In the genomic region with DNA sequence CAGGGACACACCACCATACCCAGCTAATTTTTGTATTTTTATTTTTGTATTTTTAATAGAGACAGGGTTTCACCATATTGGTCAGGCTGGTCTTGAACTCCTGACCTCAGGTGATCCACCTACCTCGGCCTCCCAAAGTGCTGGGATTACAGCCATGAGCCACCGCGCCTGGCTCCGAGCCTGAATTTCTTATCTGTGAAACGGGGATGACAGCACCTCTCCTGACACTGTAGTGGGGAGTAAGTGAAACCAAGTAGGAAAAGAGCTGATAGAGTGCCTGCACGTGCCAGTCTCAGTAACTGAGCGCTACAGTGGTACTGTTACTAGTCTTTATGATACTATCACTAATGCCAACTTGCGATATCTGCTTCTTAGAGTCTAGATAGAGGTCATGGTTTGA, we compare ENCODE assay signal across 1 cellular context.
TF ChIP-seq lines count a peak whose summit lies in the region.
"Not testable (repeated sequence)": the region's sequence is repeated elsewhere in the genome, so short reads cannot be mapped to it uniquely, and the experiment has no call there.

No MANE protein-coding gene starts in this region.

TF ChIP-seq in K562, 482 proteins besides CTCF, POLR2A, EP300 and RAD21 (continued from another document):
- TF ChIP-seq RCOR1 (IDR thresholded peaks at IDR 0.05; ENCODE audit: borderline replicate concordance in 1 of 2, low read depth in 2 of 2, low read length in 2 of 2): 0 out of 4 replicates have a peak, but pooled peaks of 1 of the 2 experiments have one; percentile 22
- TF ChIP-seq, protein P1, sequence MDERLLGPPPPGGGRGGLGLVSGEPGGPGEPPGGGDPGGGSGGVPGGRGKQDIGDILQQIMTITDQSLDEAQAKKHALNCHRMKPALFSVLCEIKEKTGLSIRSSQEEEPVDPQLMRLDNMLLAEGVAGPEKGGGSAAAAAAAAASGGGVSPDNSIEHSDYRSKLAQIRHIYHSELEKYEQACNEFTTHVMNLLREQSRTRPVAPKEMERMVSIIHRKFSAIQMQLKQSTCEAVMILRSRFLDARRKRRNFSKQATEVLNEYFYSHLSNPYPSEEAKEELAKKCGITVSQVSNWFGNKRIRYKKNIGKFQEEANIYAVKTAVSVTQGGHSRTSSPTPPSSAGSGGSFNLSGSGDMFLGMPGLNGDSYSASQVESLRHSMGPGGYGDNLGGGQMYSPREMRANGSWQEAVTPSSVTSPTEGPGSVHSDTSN (CRISPR knock-in tag; IDR thresholded peaks at IDR 0.05; ENCODE audit: low read depth): not testable (repeated sequence)
- TF ChIP-seq, protein P1 (tag; conservative IDR thresholded peaks at IDR 0.05; ENCODE audit: low read depth): peak; percentile 53
- peak; percentile 79 for TF ChIP-seq ADNP (tag; IDR thresholded peaks at IDR 0.05)
- TF ChIP-seq, protein P2, sequence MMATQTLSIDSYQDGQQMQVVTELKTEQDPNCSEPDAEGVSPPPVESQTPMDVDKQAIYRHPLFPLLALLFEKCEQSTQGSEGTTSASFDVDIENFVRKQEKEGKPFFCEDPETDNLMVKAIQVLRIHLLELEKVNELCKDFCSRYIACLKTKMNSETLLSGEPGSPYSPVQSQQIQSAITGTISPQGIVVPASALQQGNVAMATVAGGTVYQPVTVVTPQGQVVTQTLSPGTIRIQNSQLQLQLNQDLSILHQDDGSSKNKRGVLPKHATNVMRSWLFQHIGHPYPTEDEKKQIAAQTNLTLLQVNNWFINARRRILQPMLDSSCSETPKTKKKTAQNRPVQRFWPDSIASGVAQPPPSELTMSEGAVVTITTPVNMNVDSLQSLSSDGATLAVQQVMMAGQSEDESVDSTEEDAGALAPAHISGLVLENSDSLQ (IDR thresholded peaks at IDR 0.05): peak; percentile 30; the same call in 1 of the 2 replicates
- TF ChIP-seq, protein P3, sequence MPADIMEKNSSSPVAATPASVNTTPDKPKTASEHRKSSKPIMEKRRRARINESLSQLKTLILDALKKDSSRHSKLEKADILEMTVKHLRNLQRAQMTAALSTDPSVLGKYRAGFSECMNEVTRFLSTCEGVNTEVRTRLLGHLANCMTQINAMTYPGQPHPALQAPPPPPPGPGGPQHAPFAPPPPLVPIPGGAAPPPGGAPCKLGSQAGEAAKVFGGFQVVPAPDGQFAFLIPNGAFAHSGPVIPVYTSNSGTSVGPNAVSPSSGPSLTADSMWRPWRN (IDR thresholded peaks at IDR 0.05; ENCODE audit: low read depth): 0 out of 2 replicates have a peak, but pooled peaks have one; percentile 49
